8 cellular contexts compared by ENCODE assay signal in genomic region chr7:93055543-93056107, GRCh38.
DNase-seq lines count a peak whose midpoint lies in the region; ATAC-seq and TF ChIP-seq lines count a peak whose summit lies in the region.

No MANE protein-coding gene starts in this region.

- no peak overlapping the region for H3K9ac ChIP-seq in SU-DHL-6 (ENCODE audit: low read length)

- H3K9me3 ChIP-seq in SU-DHL-6 (ENCODE audit: insufficient read depth, low read length) (no peaks in the 10 kb centered on the region), prostate gland (no peaks in the 10 kb centered on the region)

- H3K4me2 ChIP-seq in SU-DHL-6 (ENCODE audit: low read depth, low read length, poor library complexity, severe bottlenecking) = no peak overlapping the region

- no peak overlapping the region for H3K27ac Mint-ChIP-seq in activated naive CD4-positive, alpha-beta T cell treated with anti-CD3 and anti-CD28 coated beads, Interleukin-2, amount 10 ng/mL, durations not matched to agents 7 days and 5 days
- H3K27ac Mint-ChIP-seq in activated naive CD4-positive, alpha-beta T cell treated with anti-CD3 and anti-CD28 coated beads for 36 hours = no peak overlapping the region

- H4K20me1 ChIP-seq in SU-DHL-6 (ENCODE audit: low read depth, low read length) = no peaks in the 10 kb centered on the region; the same call in 1 of the 2 replicates

- H2AFZ ChIP-seq in SU-DHL-6 (ENCODE audit: low read depth, low read length, severe bottlenecking) = no peak overlapping the region

- no peaks in the 10 kb centered on the region for H3K9me2 ChIP-seq in SU-DHL-6 (replicated peaks; ENCODE audit: insufficient read depth, low read length)

- H3K9me3 Mint-ChIP-seq in activated naive CD4-positive, alpha-beta T cell treated with anti-CD3 and anti-CD28 coated beads, Interleukin-2, amount 10 ng/mL, durations not matched to agents 7 days and 5 days = no peaks in the 10 kb centered on the region
- H3K9me3 Mint-ChIP-seq in activated naive CD4-positive, alpha-beta T cell treated with anti-CD3 and anti-CD28 coated beads for 36 hours = no peaks in the 10 kb centered on the region

- TF ChIP-seq CTCF in SU-DHL-6 (IDR thresholded peaks at IDR 0.05; ENCODE audit: insufficient read depth, low read length, poor library complexity, severe bottlenecking) = peak; percentile 68
- TF ChIP-seq CTCF in fibroblast of pulmonary artery (IDR thresholded peaks at IDR 0.05; ENCODE audit: low read length, missing control alignments) = peak; percentile 65
- peak; percentile 34 to 81 (median 78) for TF ChIP-seq CTCF in prostate gland (IDR thresholded peaks at IDR 0.05)

- whole genome bisulfite sequencing in prostate gland = 5% methylated on average over 5 of the region's 5 CpGs

- H3K4me1 ChIP-seq in prostate gland (replicated peaks) = no peaks in the 10 kb centered on the region

- H3K79me2 ChIP-seq in SU-DHL-6 (ENCODE audit: insufficient read depth, low read length) = no peaks in the 10 kb centered on the region

- H3K4me3 ChIP-seq in SU-DHL-6 (ENCODE audit: insufficient read depth, low read length, poor library complexity, severe bottlenecking) = no peak overlapping the region
- H3K4me3 ChIP-seq in fibroblast of pulmonary artery (replicated peaks; ENCODE audit: low read depth, low read length) = no peak overlapping the region
- H3K4me3 ChIP-seq in prostate gland = no peak overlapping the region

- DNase-seq in DMS53 (lab: John Stamatoyannopoulos, UW) (peak; percentile 75), NCI-H1092 treated with DMSO at 0.1 percent for 48 hours (lab: John Stamatoyannopoulos, UW) (peak; percentile 80), fibroblast of pulmonary artery (ENCODE audit: low read depth) (peak; percentile 67), prostate gland (ENCODE audit: low spot score) (no peak)
- no peak for DNase-seq in activated naive CD4-positive, alpha-beta T cell treated with anti-CD3 and anti-CD28 coated beads, Interleukin-2, amount 10 ng/mL, durations not matched to agents 7 days and 5 days
- DNase-seq in activated naive CD4-positive, alpha-beta T cell treated with anti-CD3 and anti-CD28 coated beads for 36 hours = no peak

- intact Hi-C loops in prostate gland (cut with DNase I) = loop anchor here (5.0 kb wide), 1 partner anchor 433 kb away; no protein-coding TSS in a partner anchor
- intact Hi-C loops in activated naive CD4-positive, alpha-beta T cell treated with anti-CD3 and anti-CD28 coated beads for 36 hours (cut with micrococcal nuclease) = loop anchor here (1.0 to 10.0 kb wide), 9 partner anchors 18 to 881 kb away; partner anchors contain the start of genes LRRD1, PEX1 and RBM48

- peaks cover 10% of the 10 kb centered on the region for H3K4me1 Mint-ChIP-seq in activated naive CD4-positive, alpha-beta T cell treated with anti-CD3 and anti-CD28 coated beads, Interleukin-2, amount 10 ng/mL, durations not matched to agents 7 days and 5 days
- H3K4me1 Mint-ChIP-seq in activated naive CD4-positive, alpha-beta T cell treated with anti-CD3 and anti-CD28 coated beads for 36 hours (ENCODE audit: low read depth) = peaks cover 11% of the 10 kb centered on the region

- no peak for TF ChIP-seq POLR2A in prostate gland (IDR thresholded peaks at IDR 0.05)

- no peak overlapping the region for H3K4me3 Mint-ChIP-seq in activated naive CD4-positive, alpha-beta T cell treated with anti-CD3 and anti-CD28 coated beads, Interleukin-2, amount 10 ng/mL, durations not matched to agents 7 days and 5 days
- H3K4me3 Mint-ChIP-seq in activated naive CD4-positive, alpha-beta T cell treated with anti-CD3 and anti-CD28 coated beads for 36 hours = no peak overlapping the region

- no peaks in the 10 kb centered on the region for H3K27me3 ChIP-seq in SU-DHL-6 (ENCODE audit: low read length)
- no peaks in the 10 kb centered on the region for H3K27me3 ChIP-seq in prostate gland (replicated peaks; ENCODE audit: insufficient read depth)

- H3K36me3 Mint-ChIP-seq in activated naive CD4-positive, alpha-beta T cell treated with anti-CD3 and anti-CD28 coated beads, Interleukin-2, amount 10 ng/mL, durations not matched to agents 7 days and 5 days = no peaks in the 10 kb centered on the region
- H3K36me3 Mint-ChIP-seq in activated naive CD4-positive, alpha-beta T cell treated with anti-CD3 and anti-CD28 coated beads for 36 hours (ENCODE audit: low read depth) = no peaks in the 10 kb centered on the region

- peak; percentile 72 for ATAC-seq in GM21529 (IDR thresholded peaks at IDR 0.05; ENCODE audit: unreplicated experiment)

- H3K27me3 Mint-ChIP-seq in activated naive CD4-positive, alpha-beta T cell treated with anti-CD3 and anti-CD28 coated beads, Interleukin-2, amount 10 ng/mL, durations not matched to agents 7 days and 5 days = peaks cover 7% of the 10 kb centered on the region
- H3K27me3 Mint-ChIP-seq in activated naive CD4-positive, alpha-beta T cell treated with anti-CD3 and anti-CD28 coated beads for 36 hours (ENCODE audit: low read depth) = peaks cover 7% of the 10 kb centered on the region

- no peaks in the 10 kb centered on the region for H3F3A ChIP-seq in SU-DHL-6 (ENCODE audit: insufficient read depth)

- H3K27ac ChIP-seq in SU-DHL-6 (ENCODE audit: low read depth, low read length) = no peak overlapping the region
- H3K27ac ChIP-seq in prostate gland = no peak overlapping the region

- no peaks in the 10 kb centered on the region for H3K36me3 ChIP-seq in SU-DHL-6 (ENCODE audit: low read length)
- H3K36me3 ChIP-seq in prostate gland = no peaks in the 10 kb centered on the region

- CTCF ChIA-PET in activated naive CD4-positive, alpha-beta T cell treated with anti-CD3 and anti-CD28 coated beads, Interleukin-2, amount 10 ng/mL, durations not matched to agents 7 days and 5 days (lab: Charles Lee) = no interaction called here
- CTCF ChIA-PET in activated naive CD4-positive, alpha-beta T cell treated with anti-CD3 and anti-CD28 coated beads for 36 hours (lab: Charles Lee) = interaction anchor here (0.5 to 1.1 kb wide), 3 partner anchors 423 to 442 kb away, joined by 3 to 5 read pairs (median 3); no protein-coding TSS in a partner anchor

Comparison
In these comparisons a context has a peak if more than half of its experiments do, and no peak if none do; other contexts are left out.
1. DNase-seq: peak in DMS53 (single experiment), NCI-H1092 treated with DMSO at 0.1 percent for 48 hours (single experiment) and fibroblast of pulmonary artery (single experiment); none in prostate gland (single experiment), activated naive CD4-positive, alpha-beta T cell treated with anti-CD3 and anti-CD28 coated beads, Interleukin-2, amount 10 ng/mL, durations not matched to agents 7 days and 5 days (single experiment) and activated naive CD4-positive, alpha-beta T cell treated with anti-CD3 and anti-CD28 coated beads for 36 hours (single experiment).
2. Peak in every context shown above with its lines, with median percentiles within 50 percentile points of each other: CTCF ChIP-seq.